19 cellular contexts compared by ENCODE assay signal in genomic region chr3:179565496-179565895, GRCh38. TPM values are rescaled to one million over a fixed set of nuclear protein-coding genes. Genes with fewer than 3 reads are reported as not detected.
DNase-seq lines count a peak whose midpoint lies in the region; ATAC-seq and TF ChIP-seq lines count a peak whose summit lies in the region.
"Had no signal": no experiment of that assay in that cellular context is flagged by ENCODE, and none has a peak within 500 bp of the region (broad histone marks: within the 10 kb centered on the region; RNA-seq: fewer than 3 reads in every experiment).

No MANE protein-coding gene starts in this region.

- peak overlapping the region in 5 of 8 donors; percentile 1 to 47 (median 32) for H3K27ac Mint-ChIP-seq in CD8-positive, alpha-beta memory T cell
- peak overlapping the region; percentile 11 for H3K27ac Mint-ChIP-seq in activated CD8-positive, alpha-beta T cell treated with anti-CD3 and anti-CD28 coated beads, Interleukin-2, amount 10 ng/mL, durations not matched to agents 7 days and 5 days
- H3K27ac Mint-ChIP-seq: B cell had no signal

- H3K4me3 Mint-ChIP-seq in CD8-positive, alpha-beta memory T cell, result peak overlapping the region in 2 of 7 donors; percentile 2 to 9
- H3K4me3 Mint-ChIP-seq in activated CD8-positive, alpha-beta T cell treated with anti-CD3 and anti-CD28 coated beads, Interleukin-2, amount 10 ng/mL, durations not matched to agents 7 days and 5 days, result no peak overlapping the region
- H3K4me3 Mint-ChIP-seq: B cell had no signal

- peaks cover 7% of the 10 kb centered on the region for H3K36me3 ChIP-seq in CD8-positive, alpha-beta memory T cell (ENCODE audit: insufficient read depth, low read length)
- H3K36me3 ChIP-seq in ascending aorta, result peaks cover 3 to 9% of the 10 kb centered on the region in 2 donors

- peaks cover 0 to 17% (median 3%) of the 10 kb centered on the region in 3 donors for H3K36me3 Mint-ChIP-seq in CD8-positive, alpha-beta memory T cell
- H3K36me3 Mint-ChIP-seq in activated CD8-positive, alpha-beta T cell treated with anti-CD3 and anti-CD28 coated beads, Interleukin-2, amount 10 ng/mL, durations not matched to agents 7 days and 5 days (ENCODE audit: low read depth), result peaks cover 16% of the 10 kb centered on the region

- H3K9me3 ChIP-seq in CD8-positive, alpha-beta memory T cell (ENCODE audit: low read length), result no peaks in the 10 kb centered on the region
- no peaks in the 10 kb centered on the region for H3K9me3 ChIP-seq in ascending aorta
- H3K9me3 ChIP-seq: neutrophil, tibial artery had no signal

- POLR2A ChIA-PET in CD8-positive, alpha-beta memory T cell (lab: Charles Lee), result no interaction called here
- POLR2A ChIA-PET in activated CD8-positive, alpha-beta T cell treated with anti-CD3 and anti-CD28 coated beads, Interleukin-2, amount 10 ng/mL, durations not matched to agents 7 days and 5 days (lab: Charles Lee), result interaction anchor here (0.9 kb wide), 1 partner anchor 39 kb away, joined by 3 read pairs; the partner anchor contains the start of genes MRPL47 and NDUFB5

- H3K9me3 Mint-ChIP-seq in CD8-positive, alpha-beta memory T cell, result no peaks in the 10 kb centered on the region
- no peaks in the 10 kb centered on the region for H3K9me3 Mint-ChIP-seq in activated CD8-positive, alpha-beta T cell treated with anti-CD3 and anti-CD28 coated beads, Interleukin-2, amount 10 ng/mL, durations not matched to agents 7 days and 5 days (ENCODE audit: insufficient read depth)

- TF ChIP-seq CTCF in GM12865 (IDR thresholded peaks at IDR 0.05; ENCODE audit: insufficient read depth, low read depth, low read length, missing control alignments), result no peak
- TF ChIP-seq CTCF in ascending aorta (IDR thresholded peaks at IDR 0.05), result no peak

- peaks cover 19% of the 10 kb centered on the region for H3K4me1 ChIP-seq in CD8-positive, alpha-beta memory T cell (ENCODE audit: insufficient read depth, low read length)
- H3K4me1 ChIP-seq in ascending aorta, result peaks cover 0 to 3% of the 10 kb centered on the region in 2 donors

- H3K4me1 Mint-ChIP-seq in CD8-positive, alpha-beta memory T cell, result peaks cover 31 to 47% (median 36%) of the 10 kb centered on the region in 3 donors
- peaks cover 32% of the 10 kb centered on the region for H3K4me1 Mint-ChIP-seq in activated CD8-positive, alpha-beta T cell treated with anti-CD3 and anti-CD28 coated beads, Interleukin-2, amount 10 ng/mL, durations not matched to agents 7 days and 5 days (ENCODE audit: low read depth)

- intact Hi-C loops in ascending aorta (cut with DNase I) (no loop called here), sciatic nerve (cut with DNase I) (no loop called here)

- H3K4me3 ChIP-seq in CD8-positive, alpha-beta memory T cell (ENCODE audit: low read length), result no peak overlapping the region
- H3K4me3 ChIP-seq in GM12865 (ENCODE audit: low read depth, low read length) (no peak overlapping the region), ascending aorta (no peak overlapping the region)
- H3K4me3 ChIP-seq: K562, tibial artery had no signal

- no peaks in the 10 kb centered on the region for H3K27me3 ChIP-seq in CD8-positive, alpha-beta memory T cell (ENCODE audit: insufficient read depth, low read length, poor library complexity, severe bottlenecking)
- no peaks in the 10 kb centered on the region for H3K27me3 ChIP-seq in ascending aorta
- H3K27me3 ChIP-seq: neutrophil, tibial artery had no signal

- peaks cover 0 to 5% of the 10 kb centered on the region in 2 donors for H3K27me3 Mint-ChIP-seq in CD8-positive, alpha-beta memory T cell
- H3K27me3 Mint-ChIP-seq in activated CD8-positive, alpha-beta T cell treated with anti-CD3 and anti-CD28 coated beads, Interleukin-2, amount 10 ng/mL, durations not matched to agents 7 days and 5 days (ENCODE audit: low read depth), result peaks cover 2% of the 10 kb centered on the region
- H3K27me3 Mint-ChIP-seq: B cell had no signal

- no peak overlapping the region for H3K27ac ChIP-seq in CD8-positive, alpha-beta memory T cell (ENCODE audit: low read depth, low read length)
- H3K27ac ChIP-seq in ascending aorta, result no peak overlapping the region
- H3K27ac ChIP-seq: neutrophil, tibial artery had no signal

- peak; percentile 15 for ATAC-seq in HG03520 (IDR thresholded peaks at IDR 0.05; ENCODE audit: unreplicated experiment)
- ATAC-seq in activated CD8-positive, alpha-beta T cell treated with anti-CD3 and anti-CD28 coated beads, Interleukin-2, amount 10 ng/mL, durations not matched to agents 7 days and 5 days, result no peak
- ATAC-seq in sciatic nerve, result no peak
- ATAC-seq: K562, right cardiac atrium, Right ventricle myocardium inferior had no signal

- CTCF ChIA-PET in CD8-positive, alpha-beta memory T cell (lab: Charles Lee), result interaction anchor here (1.4 to 1.7 kb wide), 2 partner anchors 13 to 550 kb away, joined by 3 to 4 read pairs; no protein-coding TSS in a partner anchor
- CTCF ChIA-PET in activated CD8-positive, alpha-beta T cell treated with anti-CD3 and anti-CD28 coated beads, Interleukin-2, amount 10 ng/mL, durations not matched to agents 7 days and 5 days (lab: Charles Lee), result interaction anchor here (1.0 to 1.8 kb wide), 4 partner anchors 10 to 549 kb away, joined by 3 to 6 read pairs (median 4); no protein-coding TSS in a partner anchor

- no peak for DNase-seq in CD8-positive, alpha-beta memory T cell
- peak; percentile 34 for DNase-seq in GM12865 (ENCODE audit: low read depth)
- DNase-seq in activated CD8-positive, alpha-beta T cell treated with anti-CD3 and anti-CD28 coated beads, Interleukin-2, amount 10 ng/mL, durations not matched to agents 7 days and 5 days, result no peak
- no peak for DNase-seq in superior temporal gyrus (ENCODE audit: extremely low spot score)
- DNase-seq in ascending aorta (ENCODE audit: low spot score in 2 of 2), result no peak
- DNase-seq in sciatic nerve (ENCODE audit: low spot score), result no peak
- DNase-seq in NCI-H774 (lab: John Stamatoyannopoulos, UW), result no peak
- DNase-seq: activated CD4-positive, CD25-positive, alpha-beta regulatory T cell treated with anti-CD3 and anti-CD28 coated beads, Interleukin-2, amount 50 U/mL, for 72 hours; activated effector memory CD4-positive, alpha-beta T cell treated with anti-CD3 and anti-CD28 coated beads, Interleukin-2, amount 50 U/mL, for 16 hours; NCI-H1092 treated with DMSO at 0.1 percent for 48 hours; NCI-H2171; right cardiac atrium; stimulated activated CD4-positive, alpha-beta T cell treated with anti-CD3 and anti-CD28 coated beads, Interleukin-2, amount 100 ng/mL, for 24 hours; tibial artery had no signal

RNA-seq across cellular contexts. Expression of gene ACTL6A, which starts 2.8 kb away (rescaled TPM):
- 100 to 1,000 TPM in 1 of 2 experiments, 10 to 100 TPM in 1; 96.9 to 107 TPM for total RNA-seq in CD8-positive, alpha-beta memory T cell
- 46.8 TPM for polyA plus RNA-seq in CD8-positive, alpha-beta memory T cell
- 10 to 100 TPM; 86.5 to 88.3 TPM for total RNA-seq in activated CD8-positive, alpha-beta T cell treated with anti-CD3 and anti-CD28 coated beads, Interleukin-2, amount 10 ng/mL, durations not matched to agents 7 days and 5 days
- total RNA-seq in ascending aorta, result 23.9 TPM
- 39.7 TPM for total RNA-seq in sciatic nerve

RNA-seq across cellular contexts. Expression of gene MRPL47, which starts 38.9 kb away (rescaled TPM):
- total RNA-seq in CD8-positive, alpha-beta memory T cell, result 10 to 100 TPM; 68.5 to 73.0 TPM
- 51.7 TPM for polyA plus RNA-seq in CD8-positive, alpha-beta memory T cell
- 10 to 100 TPM; 36.8 to 39.9 TPM for total RNA-seq in activated CD8-positive, alpha-beta T cell treated with anti-CD3 and anti-CD28 coated beads, Interleukin-2, amount 10 ng/mL, durations not matched to agents 7 days and 5 days
- total RNA-seq in ascending aorta, result 41.1 TPM
- 20.7 TPM for total RNA-seq in sciatic nerve

RNA-seq across cellular contexts. Expression of gene NDUFB5, which starts 39.1 kb away (rescaled TPM):
- total RNA-seq in CD8-positive, alpha-beta memory T cell, result 100 to 1,000 TPM; 110 to 126 TPM
- 66.5 TPM for polyA plus RNA-seq in CD8-positive, alpha-beta memory T cell
- total RNA-seq in activated CD8-positive, alpha-beta T cell treated with anti-CD3 and anti-CD28 coated beads, Interleukin-2, amount 10 ng/mL, durations not matched to agents 7 days and 5 days, result 10 to 100 TPM; 87.1 to 95.9 TPM
- total RNA-seq in ascending aorta, result 22.4 TPM
- 61.8 TPM for total RNA-seq in sciatic nerve
